9 cellular contexts compared by ENCODE assay signal in the genomic region with DNA sequence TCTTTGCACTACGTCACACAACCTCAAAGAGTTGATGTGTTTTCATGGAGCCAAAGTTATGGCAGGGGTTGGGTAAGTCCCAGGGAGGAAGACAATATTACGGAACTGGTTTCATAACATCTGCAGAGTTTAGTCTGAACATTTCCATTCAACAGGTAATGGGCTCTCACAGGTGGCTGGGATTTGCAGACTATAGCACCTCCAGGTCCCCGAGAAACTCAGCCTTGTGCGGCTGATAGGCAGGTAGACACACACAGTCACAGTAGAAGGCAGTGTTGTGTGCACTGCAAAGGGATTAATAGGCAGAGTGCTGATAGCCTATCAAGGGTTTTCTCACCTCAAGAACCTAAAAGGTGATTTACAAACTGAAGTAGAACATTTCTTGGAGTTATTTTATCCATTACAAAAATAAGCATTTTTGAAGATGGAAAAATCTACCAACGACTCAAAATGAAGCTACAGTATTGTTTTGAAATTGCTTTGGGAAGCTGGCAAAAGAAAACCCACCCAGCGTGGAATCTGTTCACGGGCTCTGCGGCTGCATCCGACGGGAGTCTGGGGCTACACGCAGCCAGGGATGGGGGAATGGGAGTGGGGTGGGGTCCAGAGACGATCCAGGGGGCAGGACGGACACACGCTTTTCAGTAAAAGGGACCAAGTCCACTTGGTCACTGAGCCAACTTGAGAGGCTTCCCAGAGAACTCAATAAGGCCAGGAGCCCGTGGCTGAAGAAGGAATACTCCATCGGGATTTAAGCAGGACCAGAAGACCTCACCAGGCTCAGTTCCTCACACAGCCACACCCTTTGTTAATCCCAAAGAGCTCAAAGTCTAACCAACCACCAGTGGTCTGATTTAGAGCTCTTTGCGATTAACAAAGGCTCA.
DNase-seq lines count a peak whose midpoint lies in the region; ATAC-seq and TF ChIP-seq lines count a peak whose summit lies in the region.
"Had no signal": no experiment of that assay in that cellular context is flagged by ENCODE, and none has a peak within 500 bp of the region (broad histone marks: within the 10 kb centered on the region; RNA-seq: fewer than 3 reads in every experiment).

No MANE protein-coding gene starts in this region.

- H3K36me3 Mint-ChIP-seq in CD14-positive monocyte, result peaks cover under 1 to 13% of the 10 kb centered on the region in 2 donors

- peaks cover 0 to 4% (median 0%) of the 10 kb centered on the region in 7 donors for H3K9me3 Mint-ChIP-seq in CD14-positive monocyte

- H3K27ac Mint-ChIP-seq in CD14-positive monocyte, result peak overlapping the region in 2 of 7 donors; percentile 9 to 24

- H3K4me1 ChIP-seq in body of pancreas (peaks cover 24% of the 10 kb centered on the region), subcutaneous abdominal adipose tissue (ENCODE audit: control insufficient read depth in 5 of 5, insufficient read depth in 5 of 5, low read length in 5 of 5) (peaks cover 1 to 25% (median 23%) of the 10 kb centered on the region in 5 donors)

- H3K27ac ChIP-seq in HL-60 (replicated peaks) (peak overlapping the region; percentile 57; the same call in 1 of the 2 replicates), body of pancreas (no peak overlapping the region), subcutaneous abdominal adipose tissue (ENCODE audit: low read depth, low read length) (peak overlapping the region; percentile 51)

- H3K9ac ChIP-seq in subcutaneous abdominal adipose tissue (ENCODE audit: low read length in 5 of 5), result peak overlapping the region; percentile 68 to 90 (median 86)

- peak; percentile 30 for ATAC-seq in body of pancreas
- no peak for ATAC-seq in GM19023 (IDR thresholded peaks at IDR 0.05; ENCODE audit: unreplicated experiment)
- ATAC-seq: K562 had no signal

- H3K36me3 ChIP-seq in body of pancreas (replicated peaks in 1 of 2; ENCODE audit: insufficient read depth in 1 of 2, low read depth in 2 of 2), result no peaks in the 10 kb centered on the region
- peaks cover 0 to 3% (median 0%) of the 10 kb centered on the region in 5 donors for H3K36me3 ChIP-seq in subcutaneous abdominal adipose tissue (ENCODE audit: control insufficient read depth in 5 of 5, insufficient read depth in 5 of 5, low read length in 5 of 5)

- intact Hi-C loops in CD14-positive monocyte (cut with micrococcal nuclease) (loop anchor here (5.0 to 10.0 kb wide), 4 partner anchors 47 to 197 kb away; a partner anchor contains a TSS), body of pancreas (cut with DNase I) (loop anchor here (10.0 kb wide), 1 partner anchor 217 kb away; no protein-coding TSS in a partner anchor)

- peak overlapping the region; percentile 85 to 90 for H3K4me3 Mint-ChIP-seq in CD14-positive monocyte

- DNase-seq in CD14-positive monocyte (ENCODE audit: low spot score) (no peak), HL-60 (ENCODE audit: low read depth in 1 of 2, low spot score in 1 of 2) (no peak), body of pancreas (peak in 1 of 4 donors; percentile 13), kidney tubule cell (ENCODE audit: low spot score) (peak; percentile 22), GOT3 (lab: John Stamatoyannopoulos, UW) (no peak), cortex of kidney (lab: John Stamatoyannopoulos, UW) (no peak)

- TF ChIP-seq POLR2A in body of pancreas (IDR thresholded peaks at IDR 0.05), result no peak

- 43 to 60% methylated on average over 17 of the region's 17 CpGs for WGBS in body of pancreas, 2 donors

- H3K9me3 ChIP-seq in body of pancreas (no peaks in the 10 kb centered on the region), subcutaneous abdominal adipose tissue (ENCODE audit: control insufficient read depth in 5 of 5, low read length in 5 of 5) (no peaks in the 10 kb centered on the region)

- TF ChIP-seq CTCF in CD14-positive monocyte (IDR thresholded peaks at IDR 0.05) (no peak), HL-60 (IDR thresholded peaks at IDR 0.05; ENCODE audit: insufficient read depth, low read length) (no peak), body of pancreas (IDR thresholded peaks at IDR 0.05) (no peak)

- H3K4me3 ChIP-seq in HL-60 (replicated peaks; ENCODE audit: insufficient read depth, low read length) (peak overlapping the region; percentile 66), body of pancreas (peak overlapping the region; percentile 42 to 61), subcutaneous abdominal adipose tissue (ENCODE audit: low read depth in 1 of 5, low read length in 5 of 5) (peak overlapping the region; percentile 73 to 91 (median 87))
- H3K4me3 ChIP-seq: K562 had no signal

- H3K4me1 Mint-ChIP-seq in CD14-positive monocyte, result peaks cover 35% of the 10 kb centered on the region

- H3K27me3 ChIP-seq in HL-60 (ENCODE audit: insufficient read depth, poor library complexity, severe bottlenecking) (no peaks in the 10 kb centered on the region), body of pancreas (no peaks in the 10 kb centered on the region), subcutaneous abdominal adipose tissue (ENCODE audit: control insufficient read depth in 5 of 5, insufficient read depth in 4 of 5, low read length in 5 of 5) (no peaks in the 10 kb centered on the region)

- peaks cover 11 to 17% (median 14%) of the 10 kb centered on the region in 3 donors for H3K27me3 Mint-ChIP-seq in CD14-positive monocyte (ENCODE audit: low read depth in 3 of 3)

Comparison
In these comparisons a context has a peak if more than half of its experiments do, and no peak if none do; other contexts are left out.
1. H3K27ac ChIP-seq: peak in HL-60 (single experiment) and subcutaneous abdominal adipose tissue (single experiment); none in body of pancreas (0 of 4).
2. Peak in every context shown above with its lines, with median percentiles within 50 percentile points of each other: H3K4me3 ChIP-seq.